ENCODE assay signal across 8 cellular contexts in genomic region chr19:47124937-47125668, GRCh38. TPM values are rescaled to one million over a fixed set of nuclear protein-coding genes. Genes with fewer than 3 reads are reported as not detected.
A peak's percentile ranks its signal among the peaks of the same experiment; 100 is the strongest.
DNase-seq lines count a peak whose midpoint lies in the region; ATAC-seq and TF ChIP-seq lines count a peak whose summit lies in the region.

No MANE protein-coding gene starts in this region.

- H4K20me1 ChIP-seq in HCT116 (ENCODE audit: insufficient read depth) = no peaks in the 10 kb centered on the region

- CTCF ChIA-PET in HCT116 (lab: Charles Lee) = interaction anchor here (0.7 to 1.8 kb wide), 7 partner anchors 12 to 119 kb away, joined by 3 to 15 read pairs (median 6); partner anchors contain the start of gene ZC3H4

- peak; percentile 59 to 92 (median 75) for TF ChIP-seq CTCF in HCT116 (IDR thresholded peaks at IDR 0.05 in 2 of 3, conservative IDR thresholded peaks at IDR 0.05 in 1 of 3; ENCODE audit: borderline replicate concordance in 1 of 3, insufficient read depth in 1 of 3, low read depth in 2 of 3, low read length in 2 of 3)

- DNase-seq in COLO668 (lab: John Stamatoyannopoulos, UW; ENCODE audit: unreplicated experiment) = peak; percentile 16
- DNase-seq in HCT116 (ENCODE audit: low read depth, low spot score) = peak; percentile 85
- peak; percentile 69 for DNase-seq in NCI-H345 (lab: John Stamatoyannopoulos, UW)
- DNase-seq in activated naive CD8-positive, alpha-beta T cell treated with anti-CD3 and anti-CD28 coated beads, Interleukin-2, amount 50 U/mL, for 24 hours = no peak
- no peak for DNase-seq in left ventricle myocardium superior
- DNase-seq in sciatic nerve (ENCODE audit: low spot score) = no peak

- H3K36me3 Mint-ChIP-seq in activated naive CD8-positive, alpha-beta T cell treated with anti-CD3 and anti-CD28 coated beads, Interleukin-2, amount 50 U/mL, for 24 hours (ENCODE audit: low read depth) = peaks cover 12% of the 10 kb centered on the region

- no TSS peak for BruUV-seq in HCT116 (replicated peaks; lab: Mats Ljungman, UMichigan)

- H3K9me2 ChIP-seq in HCT116 (ENCODE audit: insufficient read depth) = no peaks in the 10 kb centered on the region

- H3K27ac ChIP-seq in HCT116 (ENCODE audit: low read depth, low read length) = no peak overlapping the region

- RAD21 ChIA-PET in HCT116 (lab: Charles Lee; ENCODE audit: low non-redundant PET in 1 of 2, low total read pairs in 2 of 2, uncharacterized antibody in 2 of 2, unreplicated experiment in 2 of 2) = interaction anchor here (0.6 to 1.3 kb wide), 3 partner anchors 46 to 91 kb away, joined by 3 to 11 read pairs (median 5); no protein-coding TSS in a partner anchor

- no peaks in the 10 kb centered on the region for H3K27me3 ChIP-seq in HCT116 (ENCODE audit: insufficient read depth, low read length)

- POLR2A ChIA-PET in HCT116 (lab: Charles Lee) = interaction anchor here (1.9 kb wide), 1 partner anchor 12 kb away, joined by 8 read pairs; the partner anchor contains the start of gene ZC3H4

- H3K9ac ChIP-seq in HCT116 (ENCODE audit: low read length) = no peak overlapping the region

- intact Hi-C loops in HCT116 (cut with micrococcal nuclease) (loop anchor here (1.0 to 10.0 kb wide), 3 partner anchors 46 to 260 kb away; partner anchors contain the start of gene ARHGAP35), left ventricle myocardium superior (cut with micrococcal nuclease) (loop anchor here (2.0 kb wide), 1 partner anchor 46 kb away; no protein-coding TSS in a partner anchor), sciatic nerve (cut with DNase I) (loop anchor here (2.0 to 10.0 kb wide), 2 partner anchors 46 to 90 kb away; no protein-coding TSS in a partner anchor)

- no peak overlapping the region for H3K4me3 Mint-ChIP-seq in activated naive CD8-positive, alpha-beta T cell treated with anti-CD3 and anti-CD28 coated beads, Interleukin-2, amount 50 U/mL, for 24 hours

- H3K36me3 ChIP-seq in HCT116 (ENCODE audit: control insufficient read depth in 1 of 2, insufficient read depth in 2 of 2, low read length in 2 of 2) = no peaks in the 10 kb centered on the region

- peaks cover 26 to 40% of the 10 kb centered on the region in 2 experiments for H3K4me1 ChIP-seq in HCT116 (ENCODE audit: control insufficient read depth in 1 of 2, insufficient read depth in 2 of 2, low read length in 2 of 2)

- peak overlapping the region; percentile 59 for H2AFZ ChIP-seq in HCT116 (ENCODE audit: low read depth, low read length, poor library complexity, severe bottlenecking)

- no peak overlapping the region for H3K4me3 ChIP-seq in HCT116 (replicated peaks in 1 of 2; ENCODE audit: low read depth in 1 of 2, low read length in 2 of 2)

- H3K9me3 ChIP-seq in HCT116 (ENCODE audit: control insufficient read depth in 1 of 2, insufficient read depth in 1 of 2, low read depth in 1 of 2, low read length in 2 of 2) = peaks cover 0 to 3% of the 10 kb centered on the region in 2 experiments; a peak in 1 of 4 replicates

- TF ChIP-seq RAD21 in HCT116 (IDR thresholded peaks at IDR 0.05; ENCODE audit: low read depth) = peak; percentile 96

- H3K9me3 Mint-ChIP-seq in activated naive CD8-positive, alpha-beta T cell treated with anti-CD3 and anti-CD28 coated beads, Interleukin-2, amount 50 U/mL, for 24 hours = peaks cover 2% of the 10 kb centered on the region

- no peak overlapping the region for H3K27ac Mint-ChIP-seq in activated naive CD8-positive, alpha-beta T cell treated with anti-CD3 and anti-CD28 coated beads, Interleukin-2, amount 50 U/mL, for 24 hours

- no peaks in the 10 kb centered on the region for H3K4me1 Mint-ChIP-seq in activated naive CD8-positive, alpha-beta T cell treated with anti-CD3 and anti-CD28 coated beads, Interleukin-2, amount 50 U/mL, for 24 hours

- peaks cover 2% of the 10 kb centered on the region for H3K27me3 Mint-ChIP-seq in activated naive CD8-positive, alpha-beta T cell treated with anti-CD3 and anti-CD28 coated beads, Interleukin-2, amount 50 U/mL, for 24 hours

- no peaks in the 10 kb centered on the region for H3K79me2 ChIP-seq in HCT116 (ENCODE audit: insufficient read depth, low read length)

- TF ChIP-seq POLR2A in HCT116 (IDR thresholded peaks at IDR 0.05; ENCODE audit: borderline replicate concordance, extremely low read depth, insufficient read depth, insufficient read length) = no peak

- H3K4me2 ChIP-seq in HCT116 (ENCODE audit: low read length) = peak overlapping the region; percentile 6; the same call in 1 of the 2 replicates

- ATAC-seq in HCT116 = peak; percentile 82
- peak; percentile 26 for ATAC-seq in activated naive CD8-positive, alpha-beta T cell treated with anti-CD3 and anti-CD28 coated beads, Interleukin-2, amount 50 U/mL, for 24 hours
- peak; percentile 73 for ATAC-seq in left ventricle myocardium superior
- ATAC-seq in sciatic nerve = peak; percentile 83
- ATAC-seq in HG02870 (IDR thresholded peaks at IDR 0.05; ENCODE audit: unreplicated experiment) = no peak
- no peak for ATAC-seq in GM21529 (IDR thresholded peaks at IDR 0.05; ENCODE audit: unreplicated experiment)

TF ChIP-seq in HCT116, 20 proteins besides CTCF, POLR2A, EP300 and RAD21:
- TF ChIP-seq CEBPB (IDR thresholded peaks at IDR 0.05; ENCODE audit: low read depth) = no peak
- TF ChIP-seq CBX3 (IDR thresholded peaks at IDR 0.05; ENCODE audit: low read depth) = peak; percentile 41; the same call in 1 of the 2 replicates
- peak; percentile 12; the same call in 1 of the 2 replicates for TF ChIP-seq SP1 (IDR thresholded peaks at IDR 0.05; ENCODE audit: low read depth)

RNA-seq across cellular contexts. Expression of gene SAE1, which starts 5.5 kb away (rescaled TPM):
- total RNA-seq in HCT116 (2021; ENCODE audit: unreplicated experiment) (213 TPM), left ventricle myocardium superior (41.9 TPM), sciatic nerve (41.8 TPM)
- polyA plus RNA-seq in HCT116 (2012) = 154 and 195 TPM in 2 replicates

RNA-seq across cellular contexts. Expression of gene ZC3H4, which starts 11.5 kb away (rescaled TPM):
- total RNA-seq in HCT116 (2021; ENCODE audit: unreplicated experiment) (45.1 TPM), left ventricle myocardium superior (22.1 TPM), sciatic nerve (50.4 TPM)
- polyA plus RNA-seq in HCT116 (2012) = 14.0 and 16.4 TPM in 2 replicates

Comparison
In these comparisons a context has a peak if more than half of its experiments do, and no peak if none do; other contexts are left out.
1. DNase-seq: peak in COLO668 (single experiment), HCT116 (single experiment) and NCI-H345 (single experiment); none in activated naive CD8-positive, alpha-beta T cell treated with anti-CD3 and anti-CD28 coated beads, Interleukin-2, amount 50 U/mL, for 24 hours (single experiment), left ventricle myocardium superior (single experiment) and sciatic nerve (single experiment).
2. ATAC-seq: peak in HCT116 (single experiment), activated naive CD8-positive, alpha-beta T cell treated with anti-CD3 and anti-CD28 coated beads, Interleukin-2, amount 50 U/mL, for 24 hours (single experiment), left ventricle myocardium superior (single experiment) and sciatic nerve (single experiment); none in HG02870 (single experiment) and GM21529 (single experiment).